In the genomic region with DNA sequence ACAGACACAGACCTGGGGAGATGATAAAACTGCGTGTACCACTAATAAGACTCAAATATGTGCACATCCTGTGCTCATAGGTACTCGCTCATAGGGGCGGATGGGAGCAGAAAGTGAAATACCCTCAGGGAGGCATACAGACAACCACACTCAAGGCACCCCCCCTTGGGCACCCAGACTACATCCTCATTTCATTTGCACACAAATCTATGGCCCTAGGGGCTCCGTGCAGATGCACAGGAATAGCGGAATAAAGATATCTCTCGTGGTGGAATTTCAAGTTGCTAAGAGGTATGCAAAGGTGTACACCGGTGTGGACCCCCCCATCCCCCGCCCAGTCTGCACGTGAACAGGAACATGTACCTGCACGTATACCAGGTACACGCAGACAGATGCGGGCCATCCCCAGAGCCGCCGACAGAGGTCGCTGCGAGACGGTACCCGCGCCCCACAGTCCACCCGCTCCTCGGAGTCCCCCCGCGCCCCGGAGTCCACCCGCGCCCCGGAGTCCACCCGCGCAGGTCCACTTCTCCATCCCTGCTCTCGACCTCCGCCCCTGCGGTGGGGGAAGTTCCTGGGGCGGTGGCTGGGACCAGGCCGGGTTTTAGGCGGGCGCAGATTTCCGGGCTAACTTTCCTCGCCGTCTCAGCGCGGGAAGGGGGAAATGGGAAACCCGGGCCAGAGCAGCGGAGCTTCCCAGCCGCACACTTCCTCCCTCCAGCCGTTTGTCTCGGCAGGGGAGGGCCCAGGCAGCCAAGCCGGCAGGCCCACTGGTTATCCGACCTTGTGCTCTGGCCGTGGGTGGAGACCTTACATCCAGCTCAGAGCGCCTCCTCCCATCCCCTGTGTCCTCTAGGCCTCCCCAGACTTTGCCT, we compare ENCODE assay signal across 8 cellular contexts. TPM values are rescaled to one million over a fixed set of nuclear protein-coding genes. Genes with fewer than 3 reads are reported as not detected.
A peak's percentile ranks its signal among the peaks of the same experiment; 100 is the strongest.
DNase-seq lines count a peak whose midpoint lies in the region; ATAC-seq and TF ChIP-seq lines count a peak whose summit lies in the region.

No MANE protein-coding gene starts in this region.

- BruUV-seq in Panc1 (replicated peaks; lab: Mats Ljungman, UMichigan): no TSS peak

- H3K4me1 ChIP-seq in Panc1 (ENCODE audit: control insufficient read depth, insufficient read depth, low read length) (no peaks in the 10 kb centered on the region), osteoblast (ENCODE audit: insufficient read depth, low read length) (peaks cover 7% of the 10 kb centered on the region), transverse colon (peaks cover 0 to 8% (median 2%) of the 10 kb centered on the region in 4 donors)

- H4K20me1 ChIP-seq in osteoblast (ENCODE audit: insufficient read depth, low read length): no peaks in the 10 kb centered on the region

- WGBS in transverse colon (ENCODE audit: low coverage in 1 of 2), 2 donors: 5% methylated on average over 50 of the region's 50 CpGs; no CpG with 5 or more reads in 1 of the 2 donors

- TF ChIP-seq CTCF in Panc1 (IDR thresholded peaks at IDR 0.05) (peak; percentile 94), foreskin fibroblast (IDR thresholded peaks at IDR 0.05; ENCODE audit: low read depth, low read length) (peak; percentile 73), osteoblast (IDR thresholded peaks at IDR 0.05; ENCODE audit: extremely low read depth, low read depth, low read length) (peak; percentile 55), transverse colon (IDR thresholded peaks at IDR 0.05) (peak; percentile 52 to 75 (median 70))

- H2AFZ ChIP-seq in osteoblast (ENCODE audit: low read length): peak overlapping the region; percentile 92

- H3K4me3 ChIP-seq in Panc1 (ENCODE audit: low read depth in 2 of 2, low read length in 2 of 2) (peak overlapping the region; percentile 42 to 49), foreskin fibroblast (ENCODE audit: low read depth in 1 of 2, low read length in 2 of 2) (peak overlapping the region; percentile 45 to 49), osteoblast (ENCODE audit: insufficient read depth, low read length) (peak overlapping the region; percentile 74), transverse colon (peak overlapping the region; percentile 1 to 44 (median 28))

- H3K27me3 ChIP-seq in Panc1 (ENCODE audit: control insufficient read depth, insufficient read depth, low read length) (peaks cover 11% of the 10 kb centered on the region), osteoblast (ENCODE audit: insufficient read depth, low read length) (no peaks in the 10 kb centered on the region), transverse colon (peaks cover 21% of the 10 kb centered on the region)

- TF ChIP-seq EP300 in transverse colon (IDR thresholded peaks at IDR 0.05; ENCODE audit: low read depth): no peak

- in situ Hi-C loops in Panc1 (cut with HindIII; ENCODE audit: low pct_unique_long_range_greater_than_20kb, low sequenced_read_pairs): no loop called here
- in situ Hi-C loops in transverse colon (cut with MboI; ENCODE audit: low pct_ligation_motif_present in 1 of 4, low pct_unique_long_range_greater_than_20kb in 1 of 4, low sequenced_read_pairs in 3 of 4): no loop called here

- ATAC-seq in HG03039 (IDR thresholded peaks at IDR 0.05; ENCODE audit: unreplicated experiment): peak; percentile 52
- ATAC-seq in Panc1: peak; percentile 93

- POLR2A ChIA-PET in Panc1 (lab: Charles Lee): no interaction called here

- no peak for TF ChIP-seq POLR2A in transverse colon (IDR thresholded peaks at IDR 0.05)

- DNase-seq in NCI-H345 (lab: John Stamatoyannopoulos, UW) (peak; percentile 20), NCI-H345 treated with DMSO at 0.1 percent for 48 hours (lab: John Stamatoyannopoulos, UW; ENCODE audit: unreplicated experiment) (no peak), Panc1 (ENCODE audit: low read depth, low spot score) (no peak), foreskin fibroblast (peak; percentile 18 to 60), osteoblast (ENCODE audit: insufficient read length, low spot score, missing footprints) (peak; percentile 85), transverse colon (peak; percentile 77)
- peak; percentile 64 for DNase-seq in activated T-helper 1 cell treated with anti-CD3 and anti-CD28 coated beads, Interleukin-2, amount 50 U/mL, for 16 hours (ENCODE audit: low read depth in 1 of 2, low spot score in 1 of 2)

- H3K36me3 ChIP-seq in Panc1 (ENCODE audit: control insufficient read depth, insufficient read depth, low read length) (no peaks in the 10 kb centered on the region), osteoblast (ENCODE audit: insufficient read depth, low read length) (no peaks in the 10 kb centered on the region), transverse colon (no peaks in the 10 kb centered on the region)

- no peak overlapping the region for H3K27ac ChIP-seq in Panc1 (ENCODE audit: low read length)
- H3K27ac ChIP-seq in osteoblast (ENCODE audit: low read depth, low read length): no peak overlapping the region
- H3K27ac ChIP-seq in transverse colon: no peak overlapping the region

- H3K79me2 ChIP-seq in osteoblast (ENCODE audit: insufficient read depth, low read length): no peaks in the 10 kb centered on the region

- H3K4me2 ChIP-seq in osteoblast (ENCODE audit: insufficient read depth, low read length): peak overlapping the region; percentile 88

- CTCF ChIA-PET in Panc1 (lab: Charles Lee): interaction anchor here (0.6 to 0.7 kb wide), 2 partner anchors 20 to 690 kb away, joined by 3 read pairs; no protein-coding TSS in a partner anchor

- H3K9me3 ChIP-seq in Panc1 (ENCODE audit: control insufficient read depth, insufficient read depth, low read depth, low read length): no peaks in the 10 kb centered on the region
- no peaks in the 10 kb centered on the region for H3K9me3 ChIP-seq in osteoblast (ENCODE audit: low read depth, low read length)
- no peaks in the 10 kb centered on the region for H3K9me3 ChIP-seq in transverse colon

- intact Hi-C loops in Panc1 (cut with micrococcal nuclease; ENCODE audit: unreplicated experiment) (loop anchor here (5.0 kb wide), 1 partner anchor 656 kb away; no protein-coding TSS in a partner anchor), transverse colon (cut with DNase I; ENCODE audit: low total_unique reads) (no loop called here)

RNA-seq across cellular contexts. Expression of gene IL12B, which starts 1.0 kb away (rescaled TPM):
- not detected for total RNA-seq in Panc1 (2021; ENCODE audit: unreplicated experiment)
- not detected for polyA plus RNA-seq in Panc1 (2012; ENCODE audit: insufficient read length)
- not detected in 2 replicates for total RNA-seq in osteoblast
- total RNA-seq in transverse colon: not detected

Comparison
In these comparisons a context has a peak if more than half of its experiments do, and no peak if none do; other contexts are left out.
1. DNase-seq: peak in NCI-H345 (single experiment), activated T-helper 1 cell treated with anti-CD3 and anti-CD28 coated beads, Interleukin-2, amount 50 U/mL, for 16 hours (2 of 2), foreskin fibroblast (2 of 2), osteoblast (single experiment) and transverse colon (single experiment); none in NCI-H345 treated with DMSO at 0.1 percent for 48 hours (single experiment) and Panc1 (single experiment).
2. Peak in every context shown above with its lines, with median percentiles within 50 percentile points of each other: H3K4me3 ChIP-seq and CTCF ChIP-seq.